8 cellular contexts compared by ENCODE assay signal in genomic region chr7:150898475-150899011, GRCh38. TPM values are rescaled to one million over a fixed set of nuclear protein-coding genes. Genes with fewer than 3 reads are reported as not detected.
A peak's percentile ranks its signal among the peaks of the same experiment; 100 is the strongest.
DNase-seq lines count a peak whose midpoint lies in the region; ATAC-seq lines count a peak whose summit lies in the region.

No MANE protein-coding gene starts in this region.

- H3K9me3 ChIP-seq in effector memory CD4-positive, alpha-beta T cell (ENCODE audit: control insufficient read depth, low read length), result no peaks in the 10 kb centered on the region
- H3K9me3 ChIP-seq in mesenchymal stem cell (ENCODE audit: control insufficient read depth, low read length), result peaks cover 4% of the 10 kb centered on the region

- no peak overlapping the region for H2BK12ac ChIP-seq in mesenchymal stem cell (ENCODE audit: low read length in 2 of 2)

- no peak overlapping the region for H3K18ac ChIP-seq in mesenchymal stem cell (ENCODE audit: low read depth in 1 of 2, low read length in 2 of 2)

- no peaks in the 10 kb centered on the region for H3K79me1 ChIP-seq in mesenchymal stem cell (replicated peaks; ENCODE audit: low read length, poor library complexity, severe bottlenecking)

- no peak overlapping the region for H2BK15ac ChIP-seq in mesenchymal stem cell (ENCODE audit: low read depth, poor library complexity, severe bottlenecking)

- H3K4ac ChIP-seq in mesenchymal stem cell (ENCODE audit: low read depth in 1 of 2, low read length in 2 of 2), result no peak overlapping the region

- no peak overlapping the region for H2BK120ac ChIP-seq in mesenchymal stem cell (ENCODE audit: low read depth, low read length)

- no peaks in the 10 kb centered on the region for H3K27me3 ChIP-seq in effector memory CD4-positive, alpha-beta T cell (replicated peaks; ENCODE audit: control insufficient read depth, insufficient read depth, low read length, poor library complexity, severe bottlenecking)
- peaks cover 45 to 69% of the 10 kb centered on the region in 2 experiments for H3K27me3 ChIP-seq in mesenchymal stem cell (ENCODE audit: control insufficient read depth in 1 of 2, insufficient read depth in 1 of 2, low read length in 2 of 2)

- peak overlapping the region in 1 of 2 experiments; percentile 3 for H3K14ac ChIP-seq in mesenchymal stem cell (ENCODE audit: low read length in 2 of 2)

- no peak overlapping the region for H3K4me3 ChIP-seq in effector memory CD4-positive, alpha-beta T cell (ENCODE audit: insufficient read depth, low read depth, low read length, poor library complexity, severe bottlenecking)
- no peak overlapping the region for H3K4me3 ChIP-seq in mesenchymal stem cell (ENCODE audit: insufficient read depth in 1 of 2, low read depth in 1 of 2, low read length in 2 of 2)

- no peak overlapping the region for H3K4me3 Mint-ChIP-seq in activated CD8-positive, alpha-beta T cell treated with anti-CD3 and anti-CD28 coated beads, Interleukin-2, amount 10 ng/mL, durations not matched to agents 7 days and 5 days

- no peaks in the 10 kb centered on the region for H3K9me3 Mint-ChIP-seq in activated CD8-positive, alpha-beta T cell treated with anti-CD3 and anti-CD28 coated beads, Interleukin-2, amount 10 ng/mL, durations not matched to agents 7 days and 5 days (ENCODE audit: insufficient read depth)

- DNase-seq in NCI-H524 (lab: John Stamatoyannopoulos, UW) (peak; percentile 62 to 68), NCI-H524 treated with DMSO at 0.1 percent for 48 hours (lab: John Stamatoyannopoulos, UW) (no peak), NCI-H526 (lab: John Stamatoyannopoulos, UW) (peak; percentile 66 to 91), mesenchymal stem cell (peak; percentile 59)
- peak; percentile 83 for DNase-seq in activated CD8-positive, alpha-beta T cell treated with anti-CD3 and anti-CD28 coated beads, Interleukin-2, amount 10 ng/mL, durations not matched to agents 7 days and 5 days
- peak; percentile 48 to 65 (median 51) for DNase-seq in effector memory CD4-positive, alpha-beta T cell
- peak; percentile 58 for DNase-seq in stimulated activated CD8-positive, alpha-beta memory T cell treated with anti-CD3 and anti-CD28 coated beads, Interleukin-2, amount 100 ng/mL, for 1 hour (ENCODE audit: low read depth in 2 of 2)

- no peak overlapping the region for H4K8ac ChIP-seq in mesenchymal stem cell (ENCODE audit: low read length)

- CTCF ChIA-PET in activated CD8-positive, alpha-beta T cell treated with anti-CD3 and anti-CD28 coated beads, Interleukin-2, amount 10 ng/mL, durations not matched to agents 7 days and 5 days (lab: Charles Lee), result interaction anchor here (0.7 to 2.3 kb wide), 44 partner anchors 8 to 513 kb away, joined by 3 to 35 read pairs (median 4); no protein-coding TSS in a partner anchor

- H3K36me3 ChIP-seq in effector memory CD4-positive, alpha-beta T cell (ENCODE audit: control insufficient read depth, insufficient read depth, low read length), result no peaks in the 10 kb centered on the region
- no peaks in the 10 kb centered on the region for H3K36me3 ChIP-seq in mesenchymal stem cell (ENCODE audit: control insufficient read depth in 1 of 2, insufficient read depth in 2 of 2, low read depth in 1 of 2, low read length in 2 of 2)

- no peak overlapping the region for H3K27ac Mint-ChIP-seq in activated CD8-positive, alpha-beta T cell treated with anti-CD3 and anti-CD28 coated beads, Interleukin-2, amount 10 ng/mL, durations not matched to agents 7 days and 5 days

- no peak overlapping the region for H3K27ac ChIP-seq in effector memory CD4-positive, alpha-beta T cell (ENCODE audit: insufficient read depth, low read length, poor library complexity, severe bottlenecking)
- H3K27ac ChIP-seq in mesenchymal stem cell (ENCODE audit: low read length, poor library complexity, severe bottlenecking), result no peak overlapping the region

- H2AK5ac ChIP-seq in mesenchymal stem cell (ENCODE audit: low read length, severe bottlenecking), result no peak overlapping the region

- H3K27me3 Mint-ChIP-seq in activated CD8-positive, alpha-beta T cell treated with anti-CD3 and anti-CD28 coated beads, Interleukin-2, amount 10 ng/mL, durations not matched to agents 7 days and 5 days (ENCODE audit: low read depth), result peaks cover 62% of the 10 kb centered on the region

- H3K4me1 ChIP-seq in effector memory CD4-positive, alpha-beta T cell (ENCODE audit: control insufficient read depth, insufficient read depth, low read length, poor library complexity, severe bottlenecking), result peaks cover 7% of the 10 kb centered on the region
- peaks cover 2% of the 10 kb centered on the region for H3K4me1 ChIP-seq in mesenchymal stem cell (ENCODE audit: control insufficient read depth, insufficient read depth, low read depth, low read length)

- H4K91ac ChIP-seq in mesenchymal stem cell (ENCODE audit: low read length), result no peak overlapping the region

- no peaks in the 10 kb centered on the region for H3K36me3 Mint-ChIP-seq in activated CD8-positive, alpha-beta T cell treated with anti-CD3 and anti-CD28 coated beads, Interleukin-2, amount 10 ng/mL, durations not matched to agents 7 days and 5 days (ENCODE audit: low read depth)

- POLR2A ChIA-PET in activated CD8-positive, alpha-beta T cell treated with anti-CD3 and anti-CD28 coated beads, Interleukin-2, amount 10 ng/mL, durations not matched to agents 7 days and 5 days (lab: Charles Lee), result no interaction called here

- H2BK5ac ChIP-seq in mesenchymal stem cell (ENCODE audit: low read depth, low read length, poor library complexity, severe bottlenecking), result no peak overlapping the region

- H3K4me1 Mint-ChIP-seq in activated CD8-positive, alpha-beta T cell treated with anti-CD3 and anti-CD28 coated beads, Interleukin-2, amount 10 ng/mL, durations not matched to agents 7 days and 5 days (ENCODE audit: low read depth), result peaks cover 8% of the 10 kb centered on the region

- H3K23ac ChIP-seq in mesenchymal stem cell (ENCODE audit: low read length in 2 of 2), result no peak overlapping the region

- no peak overlapping the region for H3K4me2 ChIP-seq in mesenchymal stem cell (ENCODE audit: low read length, poor library complexity, severe bottlenecking)

- ATAC-seq in HG03066 (IDR thresholded peaks at IDR 0.05; ENCODE audit: low read depth, unreplicated experiment), result peak; percentile 61
- ATAC-seq in activated CD8-positive, alpha-beta T cell treated with anti-CD3 and anti-CD28 coated beads, Interleukin-2, amount 10 ng/mL, durations not matched to agents 7 days and 5 days, result peak; percentile 86

- WGBS in mesenchymal stem cell, result 10% methylated on average over 21 of the region's 22 CpGs

- no peak overlapping the region for H3K9ac ChIP-seq in mesenchymal stem cell (ENCODE audit: low read length)

- H2AFZ ChIP-seq in mesenchymal stem cell (ENCODE audit: low read depth, low read length), result peak overlapping the region; percentile 6

RNA-seq across cellular contexts. Expression of gene AOC1, which starts 46.2 kb away (rescaled TPM):
- not detected for total RNA-seq in activated CD8-positive, alpha-beta T cell treated with anti-CD3 and anti-CD28 coated beads, Interleukin-2, amount 10 ng/mL, durations not matched to agents 7 days and 5 days
- not detected for polyA plus RNA-seq in mesenchymal stem cell (2013, experiment 1 of 2)
- polyA plus RNA-seq in mesenchymal stem cell (2013, experiment 2 of 2), result not detected
